In the genomic region with DNA sequence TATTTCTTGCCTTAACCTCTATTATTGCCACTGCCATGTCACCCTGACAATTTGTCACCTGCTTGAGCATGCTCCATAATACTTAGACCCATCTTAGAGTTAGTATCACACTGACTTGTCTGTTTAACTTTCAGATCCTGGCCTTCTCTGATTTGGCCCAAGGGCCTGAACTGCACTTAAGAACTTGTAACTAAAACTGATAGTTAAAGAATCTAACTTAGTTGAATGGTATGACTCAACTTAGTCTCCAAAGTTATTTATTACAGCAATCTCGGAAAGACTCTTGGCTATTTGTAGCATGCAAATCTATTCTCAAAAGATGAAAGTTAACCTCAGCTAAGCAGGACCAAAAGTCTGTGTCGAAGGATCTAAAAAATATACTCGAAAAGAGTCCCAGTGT, we compare ENCODE assay signal across 18 cellular contexts.
A peak's percentile ranks its signal among the peaks of the same experiment; 100 is the strongest.
DNase-seq lines count a peak whose midpoint lies in the region; ATAC-seq and TF ChIP-seq lines count a peak whose summit lies in the region.
"Had no signal": no experiment of that assay in that cellular context is flagged by ENCODE, and none has a peak within 500 bp of the region (broad histone marks: within the 10 kb centered on the region; RNA-seq: fewer than 3 reads in every experiment).

No MANE protein-coding gene starts in this region.

- no peak overlapping the region for H3K27ac Mint-ChIP-seq in WTC11
- H3K27ac Mint-ChIP-seq: activated naive CD8-positive, alpha-beta T cell; activated T-helper 1 cell treated with anti-CD3 and anti-CD28 coated beads, Interleukin-12 subunit alpha, Interleukin-12 subunit beta, Interleukin-2, Interleukin-4 antibody, amounts not matched to agents 30 ng/mL and 10 ng/mL and 1 ng/mL, durations not matched to agents 14 hours and 24 hours and 36 hours; B cell had no signal

- CTCF ChIA-PET in WTC11 (lab: Charles Lee): no interaction called here

- TF ChIP-seq CTCF in WTC11 (IDR thresholded peaks at IDR 0.05): no peak

- POLR2A ChIA-PET in WTC11 (lab: Charles Lee): no interaction called here

- no peak overlapping the region for H3K4me3 Mint-ChIP-seq in WTC11
- H3K4me3 Mint-ChIP-seq: activated naive CD8-positive, alpha-beta T cell; activated T-helper 1 cell treated with anti-CD3 and anti-CD28 coated beads, Interleukin-12 subunit alpha, Interleukin-12 subunit beta, Interleukin-2, Interleukin-4 antibody, amounts not matched to agents 30 ng/mL and 10 ng/mL and 1 ng/mL, durations not matched to agents 14 hours and 24 hours and 36 hours; B cell had no signal

- no peaks in the 10 kb centered on the region for H3K9me3 Mint-ChIP-seq in WTC11
- H3K9me3 Mint-ChIP-seq: activated T-helper 1 cell treated with anti-CD3 and anti-CD28 coated beads, Interleukin-12 subunit alpha, Interleukin-12 subunit beta, Interleukin-2, Interleukin-4 antibody, amounts not matched to agents 30 ng/mL and 10 ng/mL and 1 ng/mL, durations not matched to agents 14 hours and 24 hours and 36 hours had no signal

- peak; percentile 65 for ATAC-seq in GM19023 (IDR thresholded peaks at IDR 0.05; ENCODE audit: unreplicated experiment)
- ATAC-seq in HG02588 (IDR thresholded peaks at IDR 0.05; ENCODE audit: unreplicated experiment): peak; percentile 80
- peak; percentile 82 for ATAC-seq in HG03066 (IDR thresholded peaks at IDR 0.05; ENCODE audit: low read depth, unreplicated experiment)
- no peak for ATAC-seq in WTC11
- ATAC-seq: K562; stimulated activated naive CD8-positive, alpha-beta T cell treated with anti-CD3 and anti-CD28 coated beads, Interleukin-15, Interleukin-2, amounts not matched to agents 100 U/mL and 50 U/mL, for 24 hours had no signal

- DNase-seq in WTC11 (ENCODE audit: low spot score) (no peak), NCI-H1930 (lab: John Stamatoyannopoulos, UW) (no peak), COR-L47 (lab: John Stamatoyannopoulos, UW) (no peak)
- DNase-seq in central memory CD4-positive, alpha-beta T cell: no peak
- DNase-seq: activated CD8-positive, alpha-beta memory T cell treated with anti-CD3 and anti-CD28 coated beads for 24 hours; glutamatergic neuron; NCI-H2029 treated with DMSO at 0.1 percent for 48 hours; NCI-H510A; SK-N-SH; stimulated activated naive CD8-positive, alpha-beta T cell treated with anti-CD3 and anti-CD28 coated beads, Interleukin-15, Interleukin-2, amounts not matched to agents 100 U/mL and 50 U/mL, for 24 hours; T1000 had no signal

- no peaks in the 10 kb centered on the region for H3K36me3 Mint-ChIP-seq in WTC11
- H3K36me3 Mint-ChIP-seq: activated naive CD8-positive, alpha-beta T cell had no signal

- peaks cover 23% of the 10 kb centered on the region for H3K27me3 Mint-ChIP-seq in WTC11 (ENCODE audit: low read depth)
- H3K27me3 Mint-ChIP-seq: activated naive CD8-positive, alpha-beta T cell; B cell had no signal

- H3K4me1 Mint-ChIP-seq in WTC11: peaks cover 17% of the 10 kb centered on the region
- H3K4me1 Mint-ChIP-seq: B cell had no signal

TF ChIP-seq in WTC11, 78 proteins besides CTCF, POLR2A, EP300 and RAD21:
- TF ChIP-seq OVOL2 (CRISPR knock-in tag; IDR thresholded peaks at IDR 0.05; ENCODE audit: borderline replicate concordance) (no peak), ELF4 (CRISPR knock-in tag; IDR thresholded peaks at IDR 0.05; ENCODE audit: low read depth) (no peak), SOX15 (CRISPR knock-in tag; IDR thresholded peaks at IDR 0.05) (no peak), NR1H2 (CRISPR knock-in tag; IDR thresholded peaks at IDR 0.05) (no peak), HMGA2 (CRISPR knock-in tag; IDR thresholded peaks at IDR 0.05) (no peak), GTF2I (CRISPR knock-in tag; conservative IDR thresholded peaks at IDR 0.05) (no peak), MXD4 (CRISPR knock-in tag; IDR thresholded peaks at IDR 0.05; ENCODE audit: borderline replicate concordance) (no peak), SP1 (CRISPR knock-in tag; conservative IDR thresholded peaks at IDR 0.05) (no peak), TP53 (CRISPR knock-in tag; IDR thresholded peaks at IDR 0.05) (no peak), NFYB (CRISPR knock-in tag; conservative IDR thresholded peaks at IDR 0.05; ENCODE audit: low read depth) (no peak), IRF2 (CRISPR knock-in tag; IDR thresholded peaks at IDR 0.05; ENCODE audit: borderline replicate concordance, low read depth) (no peak), ZNF121 (CRISPR knock-in tag; IDR thresholded peaks at IDR 0.05) (no peak)
- TF ChIP-seq, protein P1, sequence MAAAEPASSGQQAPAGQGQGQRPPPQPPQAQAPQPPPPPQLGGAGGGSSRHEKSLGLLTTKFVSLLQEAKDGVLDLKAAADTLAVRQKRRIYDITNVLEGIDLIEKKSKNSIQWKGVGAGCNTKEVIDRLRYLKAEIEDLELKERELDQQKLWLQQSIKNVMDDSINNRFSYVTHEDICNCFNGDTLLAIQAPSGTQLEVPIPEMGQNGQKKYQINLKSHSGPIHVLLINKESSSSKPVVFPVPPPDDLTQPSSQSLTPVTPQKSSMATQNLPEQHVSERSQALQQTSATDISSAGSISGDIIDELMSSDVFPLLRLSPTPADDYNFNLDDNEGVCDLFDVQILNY (CRISPR knock-in tag; IDR thresholded peaks at IDR 0.05): no peak
- TF ChIP-seq, protein P2, sequence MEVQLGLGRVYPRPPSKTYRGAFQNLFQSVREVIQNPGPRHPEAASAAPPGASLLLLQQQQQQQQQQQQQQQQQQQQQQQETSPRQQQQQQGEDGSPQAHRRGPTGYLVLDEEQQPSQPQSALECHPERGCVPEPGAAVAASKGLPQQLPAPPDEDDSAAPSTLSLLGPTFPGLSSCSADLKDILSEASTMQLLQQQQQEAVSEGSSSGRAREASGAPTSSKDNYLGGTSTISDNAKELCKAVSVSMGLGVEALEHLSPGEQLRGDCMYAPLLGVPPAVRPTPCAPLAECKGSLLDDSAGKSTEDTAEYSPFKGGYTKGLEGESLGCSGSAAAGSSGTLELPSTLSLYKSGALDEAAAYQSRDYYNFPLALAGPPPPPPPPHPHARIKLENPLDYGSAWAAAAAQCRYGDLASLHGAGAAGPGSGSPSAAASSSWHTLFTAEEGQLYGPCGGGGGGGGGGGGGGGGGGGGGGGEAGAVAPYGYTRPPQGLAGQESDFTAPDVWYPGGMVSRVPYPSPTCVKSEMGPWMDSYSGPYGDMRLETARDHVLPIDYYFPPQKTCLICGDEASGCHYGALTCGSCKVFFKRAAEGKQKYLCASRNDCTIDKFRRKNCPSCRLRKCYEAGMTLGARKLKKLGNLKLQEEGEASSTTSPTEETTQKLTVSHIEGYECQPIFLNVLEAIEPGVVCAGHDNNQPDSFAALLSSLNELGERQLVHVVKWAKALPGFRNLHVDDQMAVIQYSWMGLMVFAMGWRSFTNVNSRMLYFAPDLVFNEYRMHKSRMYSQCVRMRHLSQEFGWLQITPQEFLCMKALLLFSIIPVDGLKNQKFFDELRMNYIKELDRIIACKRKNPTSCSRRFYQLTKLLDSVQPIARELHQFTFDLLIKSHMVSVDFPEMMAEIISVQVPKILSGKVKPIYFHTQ (CRISPR knock-in tag; IDR thresholded peaks at IDR 0.05): no peak
- TF ChIP-seq, protein P3, sequence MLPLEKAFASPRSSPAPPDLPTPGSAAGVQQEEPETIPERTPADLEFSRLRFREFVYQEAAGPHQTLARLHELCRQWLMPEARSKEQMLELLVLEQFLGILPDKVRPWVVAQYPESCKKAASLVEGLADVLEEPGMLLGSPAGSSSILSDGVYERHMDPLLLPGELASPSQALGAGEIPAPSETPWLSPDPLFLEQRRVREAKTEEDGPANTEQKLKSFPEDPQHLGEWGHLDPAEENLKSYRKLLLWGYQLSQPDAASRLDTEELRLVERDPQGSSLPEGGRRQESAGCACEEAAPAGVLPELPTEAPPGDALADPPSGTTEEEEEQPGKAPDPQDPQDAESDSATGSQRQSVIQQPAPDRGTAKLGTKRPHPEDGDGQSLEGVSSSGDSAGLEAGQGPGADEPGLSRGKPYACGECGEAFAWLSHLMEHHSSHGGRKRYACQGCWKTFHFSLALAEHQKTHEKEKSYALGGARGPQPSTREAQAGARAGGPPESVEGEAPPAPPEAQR (CRISPR knock-in tag; IDR thresholded peaks at IDR 0.05): no peak
- TF ChIP-seq, protein P4, sequence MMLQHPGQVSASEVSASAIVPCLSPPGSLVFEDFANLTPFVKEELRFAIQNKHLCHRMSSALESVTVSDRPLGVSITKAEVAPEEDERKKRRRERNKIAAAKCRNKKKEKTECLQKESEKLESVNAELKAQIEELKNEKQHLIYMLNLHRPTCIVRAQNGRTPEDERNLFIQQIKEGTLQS (CRISPR knock-in tag; conservative IDR thresholded peaks at IDR 0.05): no peak
